ENCODE assay signal across 8 cellular contexts in the genomic region with DNA sequence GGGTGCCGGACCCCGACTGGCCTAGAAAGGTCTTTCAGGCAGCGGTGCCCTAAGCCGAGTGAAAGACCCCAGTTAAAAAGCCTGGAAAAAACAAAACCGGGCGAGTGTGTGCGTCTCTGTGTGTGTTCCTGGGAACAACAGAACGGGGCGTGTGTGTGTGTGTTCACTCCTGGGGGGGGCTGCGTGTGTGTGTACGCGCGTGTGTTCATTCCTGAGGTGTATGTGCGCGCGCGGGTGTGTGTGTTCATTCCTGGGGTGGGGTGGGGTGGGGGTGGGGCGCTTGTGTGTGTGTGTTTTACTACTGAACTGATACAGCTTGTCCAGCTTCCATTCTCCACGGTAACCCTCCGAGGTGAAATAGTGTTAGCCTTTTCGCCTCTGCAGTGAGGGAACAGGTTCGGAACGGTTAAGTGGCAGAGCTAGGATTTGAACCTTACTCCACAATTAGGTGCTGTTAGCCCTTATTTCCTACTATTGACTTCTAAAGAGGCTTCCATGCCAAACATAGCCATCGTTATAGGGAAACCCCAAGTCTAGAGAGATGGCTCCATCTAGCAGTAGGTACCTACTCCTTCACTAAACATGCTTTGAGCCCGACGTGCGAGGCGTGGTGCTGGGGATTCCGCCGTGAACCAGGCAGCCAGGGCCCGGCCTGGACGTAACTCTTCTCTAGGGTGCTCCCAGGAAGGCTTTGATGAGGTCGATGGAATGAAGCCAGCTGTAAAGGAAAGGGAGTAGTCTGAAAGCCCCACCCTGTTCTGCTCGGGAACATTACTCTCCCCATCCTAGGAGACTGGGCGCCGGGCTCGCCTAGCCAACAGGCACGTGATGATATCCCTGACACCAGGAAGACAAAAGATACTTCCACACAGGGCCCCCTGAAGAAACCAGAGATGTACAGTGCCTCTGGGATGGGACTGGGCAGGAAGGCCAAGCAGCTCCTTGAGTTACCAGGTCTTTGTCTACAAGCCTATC. TPM values are rescaled to one million over a fixed set of nuclear protein-coding genes. Genes with fewer than 3 reads are reported as not detected.
DNase-seq lines count a peak whose midpoint lies in the region; ATAC-seq, FAIRE-seq and TF ChIP-seq lines count a peak whose summit lies in the region.

No MANE protein-coding gene starts in this region.

- CTCF ChIA-PET in activated naive CD4-positive, alpha-beta T cell treated with anti-CD3 and anti-CD28 coated beads, Interleukin-2, amount 10 ng/mL, durations not matched to agents 7 days and 5 days (lab: Charles Lee) = interaction anchor here (0.7 to 2.9 kb wide), 9 partner anchors 11 to 414 kb away, joined by 3 to 10 read pairs (median 4); no protein-coding TSS in a partner anchor

- H3K27me3 Mint-ChIP-seq in activated naive CD4-positive, alpha-beta T cell treated with anti-CD3 and anti-CD28 coated beads, Interleukin-2, amount 10 ng/mL, durations not matched to agents 7 days and 5 days = peaks cover 22% of the 10 kb centered on the region
- no peaks in the 10 kb centered on the region for H3K27me3 Mint-ChIP-seq in astrocyte (ENCODE audit: low read depth, unreplicated experiment)

- H3K4me3 ChIP-seq in astrocyte (ENCODE audit: insufficient read depth, low read depth, low read length) (peak overlapping the region; percentile 99), hepatocyte (peak overlapping the region; percentile 100)

- no peaks in the 10 kb centered on the region for H3K9me3 Mint-ChIP-seq in activated naive CD4-positive, alpha-beta T cell treated with anti-CD3 and anti-CD28 coated beads, Interleukin-2, amount 10 ng/mL, durations not matched to agents 7 days and 5 days
- H3K9me3 Mint-ChIP-seq in astrocyte (ENCODE audit: unreplicated experiment) = no peaks in the 10 kb centered on the region

- peak overlapping the region; percentile 89 for H2AFZ ChIP-seq in astrocyte (ENCODE audit: low read depth, low read length)
- peak overlapping the region; percentile 82 for H2AFZ ChIP-seq in hepatocyte

- peak overlapping the region; percentile 97 for H3K4me3 Mint-ChIP-seq in activated naive CD4-positive, alpha-beta T cell treated with anti-CD3 and anti-CD28 coated beads, Interleukin-2, amount 10 ng/mL, durations not matched to agents 7 days and 5 days
- peak overlapping the region; percentile 91 for H3K4me3 Mint-ChIP-seq in astrocyte (ENCODE audit: unreplicated experiment)

- H3K4me2 ChIP-seq in astrocyte (ENCODE audit: low read length) (peak overlapping the region; percentile 93), hepatocyte (peak overlapping the region; percentile 95)

- ATAC-seq in HG03095 (IDR thresholded peaks at IDR 0.05; ENCODE audit: unreplicated experiment) = peak; percentile 23

- H3K36me3 ChIP-seq in astrocyte (ENCODE audit: insufficient read depth, low read length) = peaks cover 6% of the 10 kb centered on the region
- peaks cover under 1% of the 10 kb centered on the region for H3K36me3 ChIP-seq in hepatocyte (replicated peaks; ENCODE audit: insufficient read depth, low read depth)

- H3K27ac ChIP-seq in astrocyte (ENCODE audit: low read depth, low read length) = peak overlapping the region; percentile 97
- peak overlapping the region; percentile 100 for H3K27ac ChIP-seq in hepatocyte

- H3K27ac Mint-ChIP-seq in activated naive CD4-positive, alpha-beta T cell treated with anti-CD3 and anti-CD28 coated beads, Interleukin-2, amount 10 ng/mL, durations not matched to agents 7 days and 5 days = peak overlapping the region; percentile 99
- H3K27ac Mint-ChIP-seq in astrocyte (ENCODE audit: unreplicated experiment) = peak overlapping the region; percentile 96

- H4K20me1 ChIP-seq in astrocyte (ENCODE audit: insufficient read depth, low read length) (peaks cover 39% of the 10 kb centered on the region), hepatocyte (ENCODE audit: insufficient read depth, poor library complexity, severe bottlenecking) (peaks cover 39% of the 10 kb centered on the region)

- no peak for DNase-seq in activated naive CD4-positive, alpha-beta T cell treated with anti-CD3 and anti-CD28 coated beads, Interleukin-2, amount 10 ng/mL, durations not matched to agents 7 days and 5 days
- DNase-seq in activated naive CD4-positive, alpha-beta T cell treated with Interleukin-2 at 50 U/mL for 16 hours = no peak
- peak; percentile 80 for DNase-seq in NCI-H82 (lab: John Stamatoyannopoulos, UW)
- peak; percentile 52 for DNase-seq in astrocyte (ENCODE audit: low read depth)
- DNase-seq in hepatocyte (ENCODE audit: low spot score) = peak; percentile 80
- peak; percentile 49 for DNase-seq in renal cortical epithelial cell (ENCODE audit: low read depth)
- DNase-seq in activated effector memory CD4-positive, alpha-beta T cell treated with anti-CD3 and anti-CD28 coated beads, Interleukin-2, amount 50 U/mL, for 16 hours = no peak

- peaks cover 24% of the 10 kb centered on the region for H3K4me1 Mint-ChIP-seq in activated naive CD4-positive, alpha-beta T cell treated with anti-CD3 and anti-CD28 coated beads, Interleukin-2, amount 10 ng/mL, durations not matched to agents 7 days and 5 days
- peaks cover 11% of the 10 kb centered on the region for H3K4me1 Mint-ChIP-seq in astrocyte (ENCODE audit: low read depth, unreplicated experiment)

- H3K9me3 ChIP-seq in astrocyte (ENCODE audit: insufficient read depth, low read depth, low read length) (no peaks in the 10 kb centered on the region), hepatocyte (ENCODE audit: low read depth) (no peaks in the 10 kb centered on the region)

- no peaks in the 10 kb centered on the region for H3K9me2 ChIP-seq in hepatocyte (replicated peaks; ENCODE audit: insufficient read depth)

- WGBS in hepatocyte (ENCODE audit: low lambda C conversion rate, missing lambda C conversion rate) = 27% methylated on average over 38 of the region's 38 CpGs

- no peak for TF ChIP-seq CTCF in astrocyte (IDR thresholded peaks at IDR 0.05; ENCODE audit: insufficient read depth, low read depth, low read length)
- no peak for TF ChIP-seq CTCF in hepatocyte (IDR thresholded peaks at IDR 0.05; ENCODE audit: poor library complexity)

- H3K27me3 ChIP-seq in astrocyte (ENCODE audit: insufficient read depth, low read length) (no peaks in the 10 kb centered on the region), hepatocyte (no peaks in the 10 kb centered on the region)

- peaks cover 11% of the 10 kb centered on the region for H3K4me1 ChIP-seq in astrocyte (ENCODE audit: insufficient read depth, low read length)
- H3K4me1 ChIP-seq in hepatocyte (ENCODE audit: insufficient read depth) = peaks cover 26% of the 10 kb centered on the region

- H3K36me3 Mint-ChIP-seq in activated naive CD4-positive, alpha-beta T cell treated with anti-CD3 and anti-CD28 coated beads, Interleukin-2, amount 10 ng/mL, durations not matched to agents 7 days and 5 days = peaks cover 11% of the 10 kb centered on the region
- peaks cover under 1% of the 10 kb centered on the region for H3K36me3 Mint-ChIP-seq in astrocyte (ENCODE audit: low read depth, unreplicated experiment)

- H3K79me2 ChIP-seq in astrocyte (ENCODE audit: insufficient read depth, low read length) (peaks cover 42% of the 10 kb centered on the region), hepatocyte (peaks cover 44% of the 10 kb centered on the region)

- no peak for FAIRE-seq in astrocyte (lab: Jason Lieb, UNC)

- H3K9ac ChIP-seq in astrocyte (ENCODE audit: low read length) = peak overlapping the region; percentile 98

RNA-seq across cellular contexts. Expression of a gene that starts 0.7 kb away (rescaled TPM):
- 375 and 399 TPM in 2 replicates for total RNA-seq in astrocyte
- 500 and 543 TPM in 2 replicates for total RNA-seq in hepatocyte
- polyA plus RNA-seq in hepatocyte = 719 and 723 TPM in 2 replicates
- total RNA-seq in renal cortical epithelial cell = 254 and 668 TPM in 2 replicates

RNA-seq across cellular contexts. Expression of a gene that starts 48.4 kb away (rescaled TPM):
- total RNA-seq in astrocyte (172 and 180 TPM in 2 replicates), hepatocyte (186 and 195 TPM in 2 replicates), renal cortical epithelial cell (91.2 and 183 TPM in 2 replicates)
- polyA plus RNA-seq in hepatocyte = 232 and 249 TPM in 2 replicates

Comparison
In these comparisons a context has a peak if more than half of its experiments do, and no peak if none do; other contexts are left out.
1. DNase-seq: peak in NCI-H82 (single experiment), astrocyte (single experiment), hepatocyte (single experiment) and renal cortical epithelial cell (single experiment); none in activated naive CD4-positive, alpha-beta T cell treated with anti-CD3 and anti-CD28 coated beads, Interleukin-2, amount 10 ng/mL, durations not matched to agents 7 days and 5 days (single experiment), activated naive CD4-positive, alpha-beta T cell treated with Interleukin-2 at 50 U/mL for 16 hours (single experiment) and activated effector memory CD4-positive, alpha-beta T cell treated with anti-CD3 and anti-CD28 coated beads, Interleukin-2, amount 50 U/mL, for 16 hours (single experiment).